In genomic region chr1:44016081-44016874, GRCh38 we compare ENCODE assay signal across 14 cellular contexts. TPM values are rescaled to one million over a fixed set of nuclear protein-coding genes. Genes with fewer than 3 reads are reported as not detected.
DNase-seq lines count a peak whose midpoint lies in the region; TF ChIP-seq lines count a peak whose summit lies in the region.
"Had no signal": no experiment of that assay in that cellular context is flagged by ENCODE, and none has a peak within 500 bp of the region (broad histone marks: within the 10 kb centered on the region; RNA-seq: fewer than 3 reads in every experiment).

No MANE protein-coding gene starts in this region.

- H2AFZ ChIP-seq in PC-9 = no peak overlapping the region

- peaks cover 33% of the 10 kb centered on the region; the same call in 1 of the 2 replicates for H4K20me1 ChIP-seq in PC-9 (ENCODE audit: insufficient read depth)

- H3K9me3 Mint-ChIP-seq in brain = no peaks in the 10 kb centered on the region
- H3K9me3 Mint-ChIP-seq in CD14-positive monocyte = no peaks in the 10 kb centered on the region

- TF ChIP-seq CTCF in brain (conservative IDR thresholded peaks at IDR 0.05) (no peak), CD14-positive monocyte (IDR thresholded peaks at IDR 0.05) (no peak), PC-9 (conservative IDR thresholded peaks at IDR 0.05) (no peak)

- no peaks in the 10 kb centered on the region for H3K36me3 Mint-ChIP-seq in brain
- no peaks in the 10 kb centered on the region for H3K36me3 Mint-ChIP-seq in CD14-positive monocyte

- no peaks in the 10 kb centered on the region for H3K79me2 ChIP-seq in PC-9 (ENCODE audit: low read depth)

- DNase-seq in MG63 (peak; percentile 50), pons (ENCODE audit: low spot score) (peak; percentile 58), HK-2 (ENCODE audit: unreplicated experiment) (no peak), CD14-positive monocyte (ENCODE audit: low spot score) (no peak), PC-9 (no peak)
- DNase-seq: KG1, MV-4-11, NCI-H1417, NCI-H1930, NCI-H345, NCI-H526 had no signal

- H3K4me2 ChIP-seq in PC-9 = no peak overlapping the region
- H3K4me2 ChIP-seq: BLaER1 treated with 17β-estradiol and CSF1 and Interleukin-3, amounts not matched to agents 10 nM and 100 nM had no signal

- no peaks in the 10 kb centered on the region for H3F3A ChIP-seq in PC-9 (ENCODE audit: insufficient read depth, low read depth)

- intact Hi-C loops in CD14-positive monocyte (cut with micrococcal nuclease) = no loop called here
- intact Hi-C loops in PC-9 (cut with micrococcal nuclease; ENCODE audit: unreplicated experiment) = no loop called here

- H3K4me3 ChIP-seq in MG63 (no peak overlapping the region), PC-9 (no peak overlapping the region)
- H3K4me3 ChIP-seq: BLaER1 treated with 17β-estradiol and CSF1 and Interleukin-3, amounts not matched to agents 10 nM and 100 nM had no signal

- no peaks in the 10 kb centered on the region for H3K9me2 ChIP-seq in PC-9 (ENCODE audit: insufficient read depth)

- H3K36me3 ChIP-seq in MG63 (no peaks in the 10 kb centered on the region), PC-9 (ENCODE audit: low read depth) (peaks cover 16% of the 10 kb centered on the region; the same call in 1 of the 2 replicates)
- H3K36me3 ChIP-seq: BLaER1 treated with 17β-estradiol and CSF1 and Interleukin-3, amounts not matched to agents 10 nM and 100 nM had no signal

- no peaks in the 10 kb centered on the region for H3K27me3 ChIP-seq in MG63
- H3K27me3 ChIP-seq in layer of hippocampus (ENCODE audit: control insufficient read depth, insufficient read depth, low read length) = no peaks in the 10 kb centered on the region
- H3K27me3 ChIP-seq in PC-9 (ENCODE audit: insufficient read depth, low read depth) = no peaks in the 10 kb centered on the region
- H3K27me3 ChIP-seq: BLaER1 treated with 17β-estradiol and CSF1 and Interleukin-3, amounts not matched to agents 10 nM and 100 nM had no signal

- H3K27ac ChIP-seq in layer of hippocampus (ENCODE audit: low read depth, low read length) = peak overlapping the region; percentile 95
- H3K27ac ChIP-seq in PC-9 = no peak overlapping the region
- H3K27ac ChIP-seq: BLaER1 treated with 17β-estradiol and CSF1 and Interleukin-3, amounts not matched to agents 10 nM and 100 nM had no signal

- H3K4me1 Mint-ChIP-seq in brain (peaks cover 56% of the 10 kb centered on the region), CD14-positive monocyte (peaks cover 4% of the 10 kb centered on the region)

- no TSS peak for BruUV-seq in PC-9 (replicated peaks; lab: Mats Ljungman, UMichigan)

- H3K27ac Mint-ChIP-seq in brain (peak overlapping the region; percentile 73 to 88 (median 76)), CD14-positive monocyte (no peak overlapping the region)

- CTCF ChIA-PET in PC-9 (lab: Charles Lee) = interaction anchor here (0.7 kb wide), 1 partner anchor 35 kb away, joined by 3 read pairs; no protein-coding TSS in a partner anchor

- POLR2A ChIA-PET in PC-9 (lab: Charles Lee; ENCODE audit: unreplicated experiment) = no interaction called here

- H3K27me3 Mint-ChIP-seq in brain (peaks cover 5% of the 10 kb centered on the region), CD14-positive monocyte (ENCODE audit: low read depth in 3 of 3) (peaks cover 1 to 11% (median 2%) of the 10 kb centered on the region in 3 donors)

- H3K4me3 Mint-ChIP-seq in brain = peak overlapping the region in 1 of 5 experiments; percentile 41
- no peak overlapping the region for H3K4me3 Mint-ChIP-seq in CD14-positive monocyte

- H3K4me1 ChIP-seq in PC-9 (replicated peaks; ENCODE audit: insufficient read depth) = no peaks in the 10 kb centered on the region

- H3K9me3 ChIP-seq in MG63 = no peaks in the 10 kb centered on the region
- no peaks in the 10 kb centered on the region for H3K9me3 ChIP-seq in PC-9 (ENCODE audit: insufficient read depth, low read depth)
- H3K9me3 ChIP-seq: BLaER1 treated with 17β-estradiol and CSF1 and Interleukin-3, amounts not matched to agents 10 nM and 100 nM had no signal

RNA-seq across cellular contexts. Expression of gene SLC6A9, which starts 15.0 kb away (rescaled TPM):
- total RNA-seq in MG63 (2014; rRNA removed; shearing (Covaris generic); ENCODE audit: low replicate concordance) = 1.6 and 6.0 TPM in 2 replicates
- 26.0 TPM for polyA plus RNA-seq in brain (ENCODE audit: insufficient read depth, low read depth, low replicate concordance)
- polyA plus RNA-seq in CD14-positive monocyte = not detected
- 57.7 and 70.1 TPM in 2 replicates for total RNA-seq in PC-9 (2021)

RNA-seq across cellular contexts. Expression of gene CCDC24, which starts 24.9 kb away (rescaled TPM):
- 1.6 and 5.9 TPM in 2 replicates for total RNA-seq in MG63 (2014; rRNA removed; shearing (Covaris generic); ENCODE audit: low replicate concordance)
- polyA plus RNA-seq in brain (ENCODE audit: insufficient read depth, low read depth, low replicate concordance) (18.4 TPM), CD14-positive monocyte (1 to 10 TPM; 1.1 to 1.9 TPM)
- total RNA-seq in PC-9 (2021) = 47.9 and 56.5 TPM in 2 replicates

RNA-seq across cellular contexts. Expression of gene B4GALT2, which starts 37.3 kb away (rescaled TPM):
- 62.1 and 95.8 TPM in 2 replicates for total RNA-seq in MG63 (2014; rRNA removed; shearing (Covaris generic); ENCODE audit: low replicate concordance)
- polyA plus RNA-seq in brain (ENCODE audit: insufficient read depth, low read depth, low replicate concordance) (91.9 TPM), CD14-positive monocyte (under 1 TPM in 1 of 2 donors, not detected in 1; 0.30 TPM)
- total RNA-seq in PC-9 (2021) = 66.2 and 72.9 TPM in 2 replicates

RNA-seq across cellular contexts. Expression of gene ATP6V0B, which starts 41.5 kb away (rescaled TPM):
- total RNA-seq in MG63 (2014; rRNA removed; shearing (Covaris generic); ENCODE audit: low replicate concordance) = 124 and 126 TPM in 2 replicates
- 273 TPM for polyA plus RNA-seq in brain (ENCODE audit: insufficient read depth, low read depth, low replicate concordance)
- 1,000 to 10,000 TPM in 1 of 2 donors, 100 to 1,000 TPM in 1; 954 to 1,219 TPM for polyA plus RNA-seq in CD14-positive monocyte
- 110 and 125 TPM in 2 replicates for total RNA-seq in PC-9 (2021)

RNA-seq across cellular contexts. Expression of gene DPH2, which starts 46.5 kb away (rescaled TPM):
- total RNA-seq in MG63 (2014; rRNA removed; shearing (Covaris generic); ENCODE audit: low replicate concordance) = 20.7 and 44.0 TPM in 2 replicates
- polyA plus RNA-seq in brain (ENCODE audit: insufficient read depth, low read depth, low replicate concordance) (27.6 TPM), CD14-positive monocyte (10 to 100 TPM; 13.0 to 14.1 TPM)
- total RNA-seq in PC-9 (2021) = 32.8 and 37.8 TPM in 2 replicates

Comparison
In these comparisons a context has a peak if more than half of its experiments do, and no peak if none do; other contexts are left out.
1. DNase-seq: peak in MG63 (single experiment) and pons (single experiment); none in HK-2 (single experiment), CD14-positive monocyte (single experiment) and PC-9 (0 of 2).
2. H3K27ac Mint-ChIP-seq: peak in brain (5 of 5); none in CD14-positive monocyte (0 of 7).